In genomic region chr11:22337571-22338464, GRCh38 we compare ENCODE assay signal across 8 cellular contexts. TPM values are rescaled to one million over a fixed set of nuclear protein-coding genes. Genes with fewer than 3 reads are reported as not detected.
A peak's percentile ranks its signal among the peaks of the same experiment; 100 is the strongest.
DNase-seq lines count a peak whose midpoint lies in the region; ATAC-seq and TF ChIP-seq lines count a peak whose summit lies in the region.

SLC17A6 (plus strand) TSS chr11:22338381; CDS start chr11:22338534, 153 bp downstream.

- no peak within 1 kb of the TSS for H2AFZ ChIP-seq in osteoblast (ENCODE audit: low read length)

- H3K4me2 ChIP-seq in osteoblast (ENCODE audit: insufficient read depth, low read length): no peak within 1 kb of the TSS

- H4K20me1 ChIP-seq in osteoblast (ENCODE audit: insufficient read depth, low read length): no peaks in the 10 kb centered on the region

- H3K4me3 ChIP-seq in cardiac muscle cell (no peak within 1 kb of the TSS), cardiac fibroblast (replicated peaks in 1 of 2; ENCODE audit: low read depth in 2 of 2, low read length in 2 of 2) (no peak within 1 kb of the TSS), retinal pigment epithelial cell (ENCODE audit: low read length) (no peak within 1 kb of the TSS), osteoblast (ENCODE audit: insufficient read depth, low read length) (no peak within 1 kb of the TSS)

- TF ChIP-seq CTCF in cardiac muscle cell (IDR thresholded peaks at IDR 0.05; ENCODE audit: low read depth, low read length): no peak
- TF ChIP-seq CTCF in cardiac fibroblast (IDR thresholded peaks at IDR 0.05; ENCODE audit: low read depth, low read length): no peak
- TF ChIP-seq CTCF in retinal pigment epithelial cell (conservative IDR thresholded peaks at IDR 0.05; ENCODE audit: low read depth, low read length): no peak
- TF ChIP-seq CTCF in osteoblast (IDR thresholded peaks at IDR 0.05; ENCODE audit: extremely low read depth, low read depth, low read length): no peak

- DNase-seq in cardiac muscle cell (ENCODE audit: low read depth in 1 of 2, low spot score in 1 of 2) (peak; percentile 58 to 87), left cardiac atrium (no peak), NCI-H2107 treated with DMSO at 0.1 percent for 48 hours (lab: John Stamatoyannopoulos, UW; ENCODE audit: unreplicated experiment) (peak; percentile 76), cardiac fibroblast (ENCODE audit: low read depth in 2 of 2) (peak; percentile 24 to 47), retinal pigment epithelial cell (ENCODE audit: low read depth) (peak; percentile 3), osteoblast (ENCODE audit: insufficient read length, low spot score, missing footprints) (no peak)

- H3K4me1 ChIP-seq in cardiac muscle cell (ENCODE audit: low read depth): no peaks in the 10 kb centered on the region
- H3K4me1 ChIP-seq in osteoblast (ENCODE audit: insufficient read depth, low read length): no peaks in the 10 kb centered on the region

- ATAC-seq in left cardiac atrium (no peak), HG02981 (IDR thresholded peaks at IDR 0.05; ENCODE audit: unreplicated experiment) (no peak), HG02840 (IDR thresholded peaks at IDR 0.05; ENCODE audit: low FRiP score, unreplicated experiment) (no peak)

- H3K27me3 ChIP-seq in cardiac muscle cell (peaks cover 60% of the 10 kb centered on the region), osteoblast (ENCODE audit: insufficient read depth, low read length) (peaks cover 3% of the 10 kb centered on the region)

- H3K9me3 ChIP-seq in cardiac muscle cell (ENCODE audit: low read depth): no peaks in the 10 kb centered on the region
- no peaks in the 10 kb centered on the region for H3K9me3 ChIP-seq in osteoblast (ENCODE audit: low read depth, low read length)

- H3K36me3 ChIP-seq in cardiac muscle cell (no peaks in the 10 kb centered on the region), osteoblast (ENCODE audit: insufficient read depth, low read length) (no peaks in the 10 kb centered on the region)

- no peaks in the 10 kb centered on the region for H3K79me2 ChIP-seq in osteoblast (ENCODE audit: insufficient read depth, low read length)

- H3K27ac ChIP-seq in cardiac muscle cell: no peak within 1 kb of the TSS
- no peak within 1 kb of the TSS for H3K27ac ChIP-seq in osteoblast (ENCODE audit: low read depth, low read length)

- intact Hi-C loops in left cardiac atrium (cut with DNase I): loop anchor here (10.0 kb wide), 2 partner anchors 197 to 447 kb away; no protein-coding TSS in a partner anchor

RNA-seq across cellular contexts. Expression of gene SLC17A6, which starts in this region (rescaled TPM):
- total RNA-seq in cardiac muscle cell: not detected in 2 replicates
- 0.11 TPM in 1 of 2 replicates, not detected in the other for polyA plus RNA-seq in cardiac muscle cell
- not detected for total RNA-seq in left cardiac atrium
- not detected in 2 replicates for total RNA-seq in osteoblast

Comparison
In these comparisons a context has a peak if more than half of its experiments do, and no peak if none do; other contexts are left out.
1. Peak in DNase-seq in cardiac muscle cell; RNA of the gene not detected or under 1 TPM.
2. DNase-seq: peak in NCI-H2107 treated with DMSO at 0.1 percent for 48 hours (single experiment), cardiac fibroblast (2 of 2) and retinal pigment epithelial cell (single experiment); none in left cardiac atrium (single experiment) and osteoblast (single experiment).